In the genomic region with DNA sequence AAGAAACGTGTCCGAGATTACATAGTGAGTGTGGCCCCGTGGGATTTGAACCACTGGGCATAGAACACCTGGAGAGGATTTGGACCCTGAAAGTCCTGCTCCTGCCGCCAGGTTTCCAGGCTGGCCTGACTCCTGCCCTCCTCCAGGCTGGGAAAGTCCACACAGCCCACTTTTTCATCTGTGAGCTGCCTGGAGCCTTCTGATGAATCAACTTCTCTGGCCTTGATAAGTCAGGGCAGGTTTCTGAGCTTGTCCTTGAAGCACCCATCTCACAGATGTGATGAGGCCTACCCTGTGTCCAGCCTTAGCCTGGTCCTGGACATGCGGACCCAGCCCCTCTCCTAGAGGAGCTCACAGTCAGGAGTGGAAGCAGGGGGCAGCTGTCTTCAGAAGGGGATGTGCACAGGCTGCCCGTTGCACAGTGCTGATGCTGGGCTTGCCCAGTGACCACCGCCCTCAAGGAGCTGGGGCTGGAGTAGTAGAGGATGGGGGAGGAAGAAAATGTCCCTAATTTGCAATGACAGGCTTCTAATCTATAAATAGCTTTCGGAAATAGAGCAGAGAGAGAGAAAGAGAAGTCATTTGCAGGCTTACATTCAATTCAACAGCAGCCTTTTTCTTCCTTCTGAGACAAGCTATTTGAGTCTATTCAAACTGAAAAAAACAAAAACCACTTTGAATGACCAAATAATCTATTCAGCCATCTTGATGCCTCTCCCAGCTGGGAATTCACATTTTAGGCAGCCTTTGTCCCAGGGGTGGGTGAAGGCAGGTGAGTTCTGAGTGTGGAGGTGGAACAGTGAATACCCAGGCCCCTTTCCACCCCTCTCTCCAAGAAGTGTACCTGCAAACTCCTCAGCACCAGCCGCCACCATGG, we compare ENCODE assay signal across 17 cellular contexts.
DNase-seq lines count a peak whose midpoint lies in the region; ATAC-seq, FAIRE-seq and TF ChIP-seq lines count a peak whose summit lies in the region.
"Had no signal": no experiment of that assay in that cellular context is flagged by ENCODE, and none has a peak within 500 bp of the region (broad histone marks: within the 10 kb centered on the region; RNA-seq: fewer than 3 reads in every experiment).

No MANE protein-coding gene starts in this region.

- H3K27ac ChIP-seq in HepG2 (ENCODE audit: extremely low read length, insufficient read depth, low read length), result no peak overlapping the region
- no peak overlapping the region for H3K27ac ChIP-seq in right lobe of liver
- H3K27ac ChIP-seq in trophoblast cell (ENCODE audit: low read depth, low read length), result no peak overlapping the region

- no peak for FAIRE-seq in HepG2 (lab: Jason Lieb, UNC)
- FAIRE-seq: endometrium, frontal cortex, G401.6, islet of Langerhans had no signal

- no peak overlapping the region for H3K4ac ChIP-seq in trophoblast cell (ENCODE audit: low read depth, low read length)

- H3K4me3 Mint-ChIP-seq in type B pancreatic cell, result no peak overlapping the region
- H3K4me3 Mint-ChIP-seq: activated naive CD8-positive, alpha-beta T cell; CD8-positive, alpha-beta T cell; HFFc6; mesothelial cell of epicardium had no signal

- H2BK5ac ChIP-seq in trophoblast cell (ENCODE audit: low read depth, low read length, poor library complexity), result no peak overlapping the region

- H2BK120ac ChIP-seq in trophoblast cell (ENCODE audit: insufficient read depth, low read length, poor library complexity), result no peak overlapping the region

- H3K4me3 ChIP-seq in HepG2 (replicated peaks in 1 of 3; ENCODE audit: insufficient read depth in 1 of 3, low read depth in 2 of 3, low read length in 3 of 3), result no peak overlapping the region
- no peak overlapping the region for H3K4me3 ChIP-seq in right lobe of liver
- no peak overlapping the region for H3K4me3 ChIP-seq in trophoblast cell (ENCODE audit: low read depth, low read length)

- H4K20me1 ChIP-seq in HepG2 (ENCODE audit: insufficient read depth, low read length), result no peaks in the 10 kb centered on the region

- H3K14ac ChIP-seq in trophoblast cell (ENCODE audit: low read length), result no peak overlapping the region

- H3K23ac ChIP-seq in trophoblast cell (ENCODE audit: low read length), result no peak overlapping the region

- intact Hi-C loops in HepG2 (cut with micrococcal nuclease; ENCODE audit: unreplicated experiment), result no loop called here
- intact Hi-C loops in right lobe of liver (cut with DNase I), result no loop called here

- no peaks in the 10 kb centered on the region for H3K9me3 Mint-ChIP-seq in type B pancreatic cell
- H3K9me3 Mint-ChIP-seq: CD8-positive, alpha-beta T cell; HFFc6; mesothelial cell of epicardium had no signal

- no peak for TF ChIP-seq RAD21 in HepG2 (CRISPR knock-in tag; IDR thresholded peaks at IDR 0.05)

- H2AK5ac ChIP-seq in trophoblast cell (ENCODE audit: low read length), result no peak overlapping the region

- WGBS in HepG2 (ENCODE audit: low lambda C conversion rate), result 6% methylated on average over 8 of the region's 9 CpGs
- 71% methylated on average over 8 of the region's 9 CpGs for WGBS in right lobe of liver (ENCODE audit: insufficient coverage, low coverage, low lambda C conversion rate, missing lambda C conversion rate)
- no CpG with 5 or more reads among the region's 9 CpGs for WGBS in trophoblast cell (ENCODE audit: extremely low coverage, insufficient coverage, insufficient read length)

- DNase-seq in HepG2 (ENCODE audit: low spot score) (no peak), right lobe of liver (no peak), MV-4-11 (lab: John Stamatoyannopoulos, UW) (peak; percentile 14), medulla oblongata (ENCODE audit: extremely low spot score) (no peak), SW480 (ENCODE audit: low spot score) (no peak), trophoblast cell (no peak), type B pancreatic cell (ENCODE audit: extremely low spot score, unreplicated experiment) (no peak)
- DNase-seq: CD8-positive, alpha-beta T cell; HFFc6; SIG-M5 had no signal

- no peak overlapping the region for H2BK12ac ChIP-seq in trophoblast cell (ENCODE audit: low read length)

- H3K79me1 ChIP-seq in trophoblast cell (ENCODE audit: low read length), result no peaks in the 10 kb centered on the region

- TF ChIP-seq CTCF in HepG2 (CRISPR knock-in tag; IDR thresholded peaks at IDR 0.05), result no peak
- TF ChIP-seq CTCF in right lobe of liver (IDR thresholded peaks at IDR 0.05), result no peak
- no peak for TF ChIP-seq CTCF in type B pancreatic cell (conservative IDR thresholded peaks at IDR 0.05)

- BruUV-seq in HepG2 (replicated peaks; lab: Mats Ljungman, UMichigan), result no TSS peak

- POLR2A ChIA-PET in HepG2 (lab: Yijun Ruan, JAX), result no interaction called here

- H3K4me1 Mint-ChIP-seq in type B pancreatic cell (ENCODE audit: unreplicated experiment), result peaks cover 6% of the 10 kb centered on the region

- H3K27me3 ChIP-seq in HepG2 (ENCODE audit: control insufficient read depth in 1 of 2, insufficient read depth in 2 of 2, low read length in 2 of 2) (peaks cover 12 to 53% of the 10 kb centered on the region in 2 experiments), right lobe of liver (no peaks in the 10 kb centered on the region), trophoblast cell (ENCODE audit: insufficient read depth, low read length) (no peaks in the 10 kb centered on the region)

- H4K8ac ChIP-seq in trophoblast cell (ENCODE audit: low read depth, low read length), result no peak overlapping the region

- in situ Hi-C loops in HepG2 (cut with HindIII; ENCODE audit: extremely low pct_ligation_motif_present, low pct_unique_long_range_greater_than_20kb), result no loop called here

- H3K36me3 ChIP-seq in HepG2 (replicated peaks in 1 of 2; ENCODE audit: control insufficient read depth in 1 of 2, insufficient read depth in 2 of 2, low read length in 2 of 2) (no peaks in the 10 kb centered on the region), right lobe of liver (no peaks in the 10 kb centered on the region), trophoblast cell (ENCODE audit: control insufficient read depth in 1 of 2, insufficient read depth in 2 of 2, low read length in 2 of 2) (no peaks in the 10 kb centered on the region)

- H3K79me2 ChIP-seq in HepG2 (ENCODE audit: insufficient read depth, low read length) (no peaks in the 10 kb centered on the region), trophoblast cell (ENCODE audit: control insufficient read depth, insufficient read depth, low read length, poor library complexity) (no peaks in the 10 kb centered on the region)

- no peak overlapping the region for H4K12ac ChIP-seq in trophoblast cell (ENCODE audit: low read depth, low read length)

- H3K4me2 ChIP-seq in HepG2 (ENCODE audit: low read depth, low read length) (no peak overlapping the region), trophoblast cell (ENCODE audit: low read length) (no peak overlapping the region)

- no peak overlapping the region for H4K91ac ChIP-seq in trophoblast cell (ENCODE audit: low read depth, low read length)

- H3K27me3 Mint-ChIP-seq in type B pancreatic cell, result no peaks in the 10 kb centered on the region
- H3K27me3 Mint-ChIP-seq: activated naive CD8-positive, alpha-beta T cell had no signal

- H3K9ac ChIP-seq in HepG2 (ENCODE audit: insufficient read depth, low read depth, low read length) (no peak overlapping the region), trophoblast cell (ENCODE audit: low read length) (no peak overlapping the region)

- no peak overlapping the region for H3K18ac ChIP-seq in trophoblast cell (ENCODE audit: low read length)

- no peak overlapping the region for H3K27ac Mint-ChIP-seq in type B pancreatic cell
- H3K27ac Mint-ChIP-seq: activated naive CD8-positive, alpha-beta T cell; CD8-positive, alpha-beta T cell; HFFc6; mesothelial cell of epicardium had no signal

- no peaks in the 10 kb centered on the region for H3K36me3 Mint-ChIP-seq in type B pancreatic cell
- H3K36me3 Mint-ChIP-seq: activated naive CD8-positive, alpha-beta T cell; CD8-positive, alpha-beta T cell; mesothelial cell of epicardium had no signal

- H2AFZ ChIP-seq in HepG2 (ENCODE audit: low read length) (no peak overlapping the region), trophoblast cell (ENCODE audit: insufficient read depth, low read length, poor library complexity) (no peak overlapping the region)

- ATAC-seq in HepG2 (peak; percentile 4; the same call in 1 of the 3 replicates), right lobe of liver (no peak), HG02678 (IDR thresholded peaks at IDR 0.05; ENCODE audit: unreplicated experiment) (peak; percentile 64)
- ATAC-seq: CD8-positive, alpha-beta T cell had no signal

- CTCF ChIA-PET in HepG2 (lab: Yijun Ruan, JAX; ENCODE audit: low intra/inter-chr PET ratio, low total read pairs), result no interaction called here

- no peak for TF ChIP-seq EP300 in HepG2 (IDR thresholded peaks at IDR 0.05; ENCODE audit: low read depth in 2 of 2, low read length in 2 of 2)
- TF ChIP-seq EP300 in HepG2 (CRISPR knock-in tag; IDR thresholded peaks at IDR 0.05; ENCODE audit: borderline replicate concordance), result no peak

- H3K4me1 ChIP-seq in HepG2 (ENCODE audit: insufficient read depth, low read length) (peaks cover 41% of the 10 kb centered on the region; the same call in 1 of the 2 replicates), right lobe of liver (no peaks in the 10 kb centered on the region), trophoblast cell (ENCODE audit: control insufficient read depth in 1 of 2, insufficient read depth in 2 of 2, low read length in 2 of 2) (no peaks in the 10 kb centered on the region)

- no peak for TF ChIP-seq POLR2A in HepG2 (IDR thresholded peaks at IDR 0.05; ENCODE audit: insufficient read depth in 1 of 2, low read depth in 2 of 2, low read length in 2 of 2)
- no peak for TF ChIP-seq POLR2A in right lobe of liver (IDR thresholded peaks at IDR 0.05)

- H3K9me3 ChIP-seq in HepG2 (ENCODE audit: low read length) (no peaks in the 10 kb centered on the region), right lobe of liver (no peaks in the 10 kb centered on the region), trophoblast cell (ENCODE audit: insufficient read depth, low read depth, low read length) (peaks cover 2% of the 10 kb centered on the region)

TF ChIP-seq in HepG2, 621 proteins besides CTCF, POLR2A, EP300 and RAD21 (continues in another document):
- TF ChIP-seq ZKSCAN8 (CRISPR knock-in tag; IDR thresholded peaks at IDR 0.05; ENCODE audit: borderline replicate concordance), result no peak

Comparison
In these comparisons a context has a peak if more than half of its experiments do, and no peak if none do; other contexts are left out.
1. ATAC-seq: peak in HepG2 (single experiment) and HG02678 (single experiment); none in right lobe of liver (0 of 4).